ENCODE assay signal across 8 cellular contexts in the genomic region with DNA sequence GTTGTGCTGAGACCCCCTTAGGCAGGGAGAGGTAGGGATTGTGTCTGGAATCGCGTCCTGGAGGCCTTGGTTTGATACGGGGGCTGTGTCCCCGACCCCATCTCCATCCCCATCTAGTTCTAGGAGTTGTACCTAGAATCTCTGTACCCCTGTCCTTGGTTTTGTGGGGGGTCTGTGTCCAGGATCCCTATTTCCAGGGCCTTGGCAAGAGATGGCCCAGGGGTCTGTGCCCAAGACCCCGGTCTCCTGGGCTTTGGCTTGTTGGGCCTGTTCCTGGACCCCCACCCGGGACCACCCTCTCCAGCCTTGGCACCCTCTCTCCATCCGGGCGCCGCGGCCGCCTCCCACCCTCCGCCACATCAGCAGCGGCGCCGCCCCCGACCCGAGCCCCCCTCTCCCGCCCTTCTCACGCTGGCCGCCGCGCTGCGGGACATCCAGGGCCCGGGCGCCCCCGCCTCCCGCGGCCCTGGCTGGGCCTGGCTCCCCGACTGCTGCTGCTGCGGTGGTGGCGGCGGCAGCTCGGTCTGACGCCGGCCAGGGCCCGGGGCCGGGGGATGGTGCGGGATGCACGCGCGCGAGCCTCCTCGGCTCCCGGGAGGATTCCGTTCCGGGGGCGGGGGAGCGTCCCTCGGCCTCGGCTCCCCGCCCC. TPM values are rescaled to one million over a fixed set of nuclear protein-coding genes. Genes with fewer than 3 reads are reported as not detected.
A peak's percentile ranks its signal among the peaks of the same experiment; 100 is the strongest.
DNase-seq lines count a peak whose midpoint lies in the region; ATAC-seq, FAIRE-seq and TF ChIP-seq lines count a peak whose summit lies in the region.

A gene (minus strand): TSS at position 602 of the 649 bp plus-strand sequence. CDS start 168 bp downstream, at position 434.

- H3K79me2 ChIP-seq in Loucy (ENCODE audit: insufficient read depth, low read length), result no peaks in the 10 kb centered on the region

- peak within 1 kb of the TSS; percentile 97 for H2AFZ ChIP-seq in Loucy (ENCODE audit: low read length)

- H3K4me1 ChIP-seq in Loucy (ENCODE audit: insufficient read depth, low read length, poor library complexity, severe bottlenecking) (peaks cover 19% of the 10 kb centered on the region), muscle layer of colon (ENCODE audit: insufficient read depth, low read length) (peaks cover 27% of the 10 kb centered on the region)

- DNase-seq in GM06990 (ENCODE audit: extremely low read depth, insufficient read length), result no peak
- DNase-seq in dorsolateral prefrontal cortex, result no peak
- DNase-seq in RPMI8226, result no peak
- no peak for DNase-seq in urothelium cell line (ENCODE audit: low spot score)
- no peak for DNase-seq in ACHN

- no peak for FAIRE-seq in urothelium cell line (lab: Jason Lieb, UNC)

- peak within 1 kb of the TSS; percentile 97 for H3K4me2 ChIP-seq in Loucy (ENCODE audit: low read depth, low read length, poor library complexity, severe bottlenecking)

- peak within 1 kb of the TSS in 58 of 59 donors; percentile 43 to 93 (median 85) for H3K27ac ChIP-seq in dorsolateral prefrontal cortex
- peak within 1 kb of the TSS; percentile 94 for H3K27ac ChIP-seq in muscle layer of colon (ENCODE audit: low read depth, low read length)

- in situ Hi-C loops in ACHN (cut with HindIII; ENCODE audit: low pct_ligation_motif_present, low pct_unique_long_range_greater_than_20kb, low sequenced_read_pairs), result no loop called here

- intact Hi-C loops in dorsolateral prefrontal cortex (cut with DNase I), result loop anchor here (1.0 to 2.0 kb wide), 2 partner anchors 25 to 27 kb away; a partner anchor contains a TSS

- H3F3A ChIP-seq in Loucy (ENCODE audit: low read depth), result no peaks in the 10 kb centered on the region

- peak within 1 kb of the TSS; percentile 69 for H3K9ac ChIP-seq in Loucy (ENCODE audit: low read depth, low read length, poor library complexity, severe bottlenecking)
- H3K9ac ChIP-seq in muscle layer of colon (ENCODE audit: low read length), result peak within 1 kb of the TSS; percentile 90

- H3K27me3 ChIP-seq in GM06990 (replicated peaks; ENCODE audit: control insufficient read depth, insufficient read depth, low read length) (no peaks in the 10 kb centered on the region), Loucy (ENCODE audit: insufficient read depth, low read length, poor library complexity, severe bottlenecking) (no peaks in the 10 kb centered on the region), dorsolateral prefrontal cortex (no peaks in the 10 kb centered on the region), muscle layer of colon (ENCODE audit: control insufficient read depth in 1 of 2, insufficient read depth in 2 of 2, low read length in 2 of 2) (no peaks in the 10 kb centered on the region)

- no peaks in the 10 kb centered on the region for H4K20me1 ChIP-seq in Loucy (ENCODE audit: insufficient read depth, low read length, poor library complexity, severe bottlenecking)

- no peaks in the 10 kb centered on the region for H3K9me2 ChIP-seq in Loucy (replicated peaks; ENCODE audit: low read depth, low read length)

- H3K4me3 ChIP-seq in GM06990 (replicated peaks; ENCODE audit: low read depth, low read length) (peak within 1 kb of the TSS; percentile 67), Loucy (ENCODE audit: low read length, poor library complexity, severe bottlenecking) (peak within 1 kb of the TSS; percentile 84), dorsolateral prefrontal cortex (peak within 1 kb of the TSS; percentile 51 to 90 (median 75)), muscle layer of colon (ENCODE audit: low read depth in 1 of 2, low read length in 2 of 2) (peak within 1 kb of the TSS; percentile 80 to 91)

- TF ChIP-seq CTCF in GM06990 (IDR thresholded peaks at IDR 0.05; ENCODE audit: insufficient read depth, low read length, poor library complexity, severe bottlenecking) (no peak), Loucy (conservative IDR thresholded peaks at IDR 0.05; ENCODE audit: low read length) (no peak), dorsolateral prefrontal cortex (IDR thresholded peaks at IDR 0.05 in 54 of 56, conservative IDR thresholded peaks at IDR 0.05 in 2 of 56; ENCODE audit: low read depth in 1 of 56, partially characterized antibody in 56 of 56) (peak in 1 of 56 donors; percentile 39)

- H3K9me3 ChIP-seq in Loucy (ENCODE audit: insufficient read depth, low read depth, low read length) (no peaks in the 10 kb centered on the region), muscle layer of colon (ENCODE audit: low read length) (no peaks in the 10 kb centered on the region)

- no peak for ATAC-seq in HG03565 (IDR thresholded peaks at IDR 0.05; ENCODE audit: unreplicated experiment)

- H3K36me3 ChIP-seq in GM06990 (ENCODE audit: control insufficient read depth, insufficient read depth, low read length) (peaks cover 1% of the 10 kb centered on the region), Loucy (ENCODE audit: insufficient read depth, low read length) (no peaks in the 10 kb centered on the region), muscle layer of colon (ENCODE audit: insufficient read depth, low read length) (peaks cover 37% of the 10 kb centered on the region)

RNA-seq across cellular contexts. Expression of the gene that starts here (rescaled TPM):
- 100 to 1,000 TPM in 33 of 120 experiments, 10 to 100 TPM in 87; 35.4 to 140 (median 89.4) TPM for total RNA-seq in dorsolateral prefrontal cortex
